12 cellular contexts compared by ENCODE assay signal in the genomic region with DNA sequence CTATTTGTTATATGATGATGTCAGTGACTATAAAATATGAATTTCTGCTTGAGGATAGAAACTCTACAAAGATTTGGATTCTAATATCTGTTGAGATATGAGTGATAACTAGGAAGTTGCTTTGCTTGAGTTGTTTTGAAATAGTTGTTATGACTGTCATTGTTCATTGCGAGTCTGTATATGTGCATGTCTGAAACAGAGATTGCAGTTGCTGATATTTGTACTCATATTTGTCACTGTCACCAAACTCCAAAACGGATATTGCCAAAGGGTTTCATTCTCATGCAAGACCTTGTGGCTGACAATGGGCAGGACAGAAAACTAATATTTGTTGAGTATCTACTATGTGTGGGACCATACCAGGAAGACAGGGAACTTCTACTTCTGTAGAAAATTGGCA.
A peak's percentile ranks its signal among the peaks of the same experiment; 100 is the strongest.
DNase-seq lines count a peak whose midpoint lies in the region; ATAC-seq and TF ChIP-seq lines count a peak whose summit lies in the region.
"Had no signal": no experiment of that assay in that cellular context is flagged by ENCODE, and none has a peak within 500 bp of the region (broad histone marks: within the 10 kb centered on the region; RNA-seq: fewer than 3 reads in every experiment).

No MANE protein-coding gene starts in this region.

- intact Hi-C loops in CD14-positive monocyte (cut with micrococcal nuclease), result no loop called here

- no peak for TF ChIP-seq CTCF in CD14-positive monocyte (IDR thresholded peaks at IDR 0.05)

- H3K4me1 Mint-ChIP-seq in CD14-positive monocyte, result no peaks in the 10 kb centered on the region
- H3K4me1 Mint-ChIP-seq in stimulated activated naive CD8-positive, alpha-beta T cell treated with anti-CD3 and anti-CD28 coated beads, Interleukin-15, amount 100 ng/mL, for 72 hours, result no peaks in the 10 kb centered on the region

- H3K9me3 Mint-ChIP-seq in CD14-positive monocyte, result peaks cover 0 to 6% (median 0%) of the 10 kb centered on the region in 7 donors
- H3K9me3 Mint-ChIP-seq in stimulated activated naive CD8-positive, alpha-beta T cell treated with anti-CD3 and anti-CD28 coated beads, Interleukin-15, amount 100 ng/mL, for 72 hours, result peaks cover 6 to 8% of the 10 kb centered on the region in 2 donors
- H3K9me3 Mint-ChIP-seq: activated T-helper 1 cell treated with anti-CD3 and anti-CD28 coated beads, Interleukin-12 subunit alpha, Interleukin-12 subunit beta, Interleukin-2, Interleukin-4 antibody, amounts not matched to agents 30 ng/mL and 10 ng/mL and 1 ng/mL, durations not matched to agents 14 hours and 24 hours and 36 hours had no signal

- H3K27ac Mint-ChIP-seq in CD14-positive monocyte, result no peak overlapping the region
- no peak overlapping the region for H3K27ac Mint-ChIP-seq in stimulated activated naive CD8-positive, alpha-beta T cell treated with anti-CD3 and anti-CD28 coated beads, Interleukin-15, amount 100 ng/mL, for 72 hours
- H3K27ac Mint-ChIP-seq: activated T-helper 1 cell treated with anti-CD3 and anti-CD28 coated beads, Interleukin-12 subunit alpha, Interleukin-12 subunit beta, Interleukin-2, Interleukin-4 antibody, amounts not matched to agents 30 ng/mL and 10 ng/mL and 1 ng/mL, durations not matched to agents 14 hours and 24 hours and 36 hours; GM23338; stimulated activated naive B cell treated with anti-CD40 and anti-IgM and Interleukin-4, amounts not matched to agents 10 μg/mL and 1 μg/mL and 100 μg/mL, for 72 hours had no signal

- H3K36me3 Mint-ChIP-seq in CD14-positive monocyte, result no peaks in the 10 kb centered on the region

- no peak overlapping the region for H3K4me3 Mint-ChIP-seq in CD14-positive monocyte
- no peak overlapping the region for H3K4me3 Mint-ChIP-seq in stimulated activated naive CD8-positive, alpha-beta T cell treated with anti-CD3 and anti-CD28 coated beads, Interleukin-15, amount 100 ng/mL, for 72 hours
- H3K4me3 Mint-ChIP-seq: activated T-helper 1 cell treated with anti-CD3 and anti-CD28 coated beads, Interleukin-12 subunit alpha, Interleukin-12 subunit beta, Interleukin-2, Interleukin-4 antibody, amounts not matched to agents 30 ng/mL and 10 ng/mL and 1 ng/mL, durations not matched to agents 14 hours and 24 hours and 36 hours; GM23338; stimulated activated naive B cell treated with anti-CD40 and anti-IgM and Interleukin-4, amounts not matched to agents 10 μg/mL and 1 μg/mL and 100 μg/mL, for 72 hours had no signal

- ATAC-seq in GM18511 (IDR thresholded peaks at IDR 0.05; ENCODE audit: unreplicated experiment) (peak; percentile 68), GM19452 (IDR thresholded peaks at IDR 0.05; ENCODE audit: unreplicated experiment) (peak; percentile 61), HG03159 (IDR thresholded peaks at IDR 0.05; ENCODE audit: unreplicated experiment) (peak; percentile 54)
- ATAC-seq in stimulated activated naive CD8-positive, alpha-beta T cell treated with anti-CD3 and anti-CD28 coated beads, Interleukin-15, amount 100 ng/mL, for 72 hours, result no peak
- ATAC-seq: GM23338, left lobe of liver, upper lobe of right lung had no signal

- no peaks in the 10 kb centered on the region for H3K27me3 Mint-ChIP-seq in CD14-positive monocyte (ENCODE audit: low read depth in 3 of 3)
- H3K27me3 Mint-ChIP-seq in stimulated activated naive CD8-positive, alpha-beta T cell treated with anti-CD3 and anti-CD28 coated beads, Interleukin-15, amount 100 ng/mL, for 72 hours, result no peaks in the 10 kb centered on the region

- DNase-seq in OCI-M1 (lab: John Stamatoyannopoulos, UW), result peak; percentile 23
- DNase-seq in NCI-H146 (lab: John Stamatoyannopoulos, UW), result no peak
- DNase-seq in CD14-positive monocyte (ENCODE audit: low spot score), result no peak
- no peak for DNase-seq in stimulated activated naive CD8-positive, alpha-beta T cell treated with anti-CD3 and anti-CD28 coated beads, Interleukin-15, amount 100 ng/mL, for 72 hours
- DNase-seq: stimulated activated naive B cell treated with anti-CD40 and anti-IgM and Interleukin-4, amounts not matched to agents 10 μg/mL and 1 μg/mL and 100 μg/mL, for 72 hours; upper lobe of right lung had no signal
